ENCODE assay signal across 26 cellular contexts in genomic region chr1:57621776-57622175, GRCh38.
"Had no signal": no experiment of that assay in that cellular context is flagged by ENCODE, and none has a peak within 500 bp of the region (broad histone marks: within the 10 kb centered on the region; RNA-seq: fewer than 3 reads in every experiment).

No MANE protein-coding gene starts in this region.

- H3K4me3 ChIP-seq: stomach, suprapubic skin, testis, thoracic aorta, thyroid gland, tibial artery, tibial nerve, transverse colon, upper lobe of left lung, upper lobe of right lung, uterus, vagina had no signal

- DNase-seq: stimulated activated CD4-positive, alpha-beta T cell treated with anti-CD3 and anti-CD28 coated beads, Interleukin-2, amount 100 ng/mL, for 48 hours; stimulated activated CD4-positive, alpha-beta T cell treated with anti-CD3 and anti-CD28 coated beads, Interleukin-4, amount 100 ng/mL, for 1 hour; stimulated activated CD4-positive, alpha-beta T cell treated with anti-CD3 and anti-CD28 coated beads, Interleukin-4, amount 100 ng/mL, for 24 hours; stimulated activated CD4-positive, alpha-beta T cell treated with anti-CD3 and anti-CD28 coated beads, Interleukin-4, amount 100 ng/mL, for 4 hours; stimulated activated CD8-positive, alpha-beta memory T cell treated with anti-CD3 and anti-CD28 coated beads, Interleukin-4, amount 100 ng/mL, for 48 hours; stimulated activated naive B cell treated with anti-CD40 and anti-IgM and Interleukin-4, amounts not matched to agents 10 μg/mL and 1 μg/mL and 100 μg/mL, for 72 hours; stimulated activated naive CD4-positive, alpha-beta T cell; stimulated activated naive CD4-positive, alpha-beta T cell treated with Interleukin-2 at 50 U/mL for 16 hours; stimulated activated naive CD8-positive, alpha-beta T cell treated with anti-CD3 and anti-CD28 coated beads, Interleukin-15, amount 100 ng/mL, for 72 hours; stimulated activated naive CD8-positive, alpha-beta T cell treated with anti-CD3 and anti-CD28 coated beads, Interleukin-15, Interleukin-2, amounts not matched to agents 100 U/mL and 50 U/mL, for 24 hours; stomach; substantia nigra; testis; thyroid gland; tibial artery; transverse colon; upper lobe of left lung; upper lobe of right lung; uterus had no signal

- H3K36me3 ChIP-seq: stomach, suprapubic skin, thoracic aorta, thyroid gland, tibial artery, tibial nerve, transverse colon, upper lobe of left lung, upper lobe of right lung, uterus, vagina had no signal

- FAIRE-seq: urothelium cell line had no signal

- H3K4me1 ChIP-seq: stomach, suprapubic skin, tibial artery, transverse colon, upper lobe of right lung, uterus had no signal

- H3K27ac ChIP-seq: stomach, suprapubic skin, testis, thoracic aorta, thyroid gland, tibial artery, tibial nerve, transverse colon, upper lobe of left lung, upper lobe of right lung, uterus, vagina had no signal

- ATAC-seq: stimulated activated effector memory CD8-positive, alpha-beta T cell treated with anti-CD3 and anti-CD28 coated beads, Interleukin-12 subunit alpha, Interleukin-12 subunit beta, amount 100 ng/mL, for 72 hours; stimulated activated memory B cell treated with anti-CD40 and anti-IgM and Interleukin-4, amounts not matched to agents 10 μg/mL and 1 μg/mL and 100 μg/mL, for 72 hours; stimulated activated naive B cell treated with anti-CD40 and anti-IgM and Interleukin-4, amounts not matched to agents 10 μg/mL and 1 μg/mL and 100 μg/mL, for 72 hours; stimulated activated naive CD8-positive, alpha-beta T cell treated with anti-CD3 and anti-CD28 coated beads, Interleukin-15, amount 100 ng/mL, for 72 hours; stimulated activated naive CD8-positive, alpha-beta T cell treated with anti-CD3 and anti-CD28 coated beads, Interleukin-15, Interleukin-2, amounts not matched to agents 100 U/mL and 50 U/mL, for 24 hours; upper lobe of right lung had no signal

- H3K9me3 ChIP-seq: stomach, suprapubic skin, testis, thoracic aorta, thyroid gland, tibial artery, tibial nerve, transverse colon, upper lobe of left lung, upper lobe of right lung, uterus, vagina had no signal

- H3K27me3 ChIP-seq: stomach, suprapubic skin, testis, thyroid gland, tibial artery, tibial nerve, transverse colon, upper lobe of left lung, upper lobe of right lung, uterus, vagina had no signal
